Comparison of ENCODE assay signal across 18 cellular contexts in the genomic region with DNA sequence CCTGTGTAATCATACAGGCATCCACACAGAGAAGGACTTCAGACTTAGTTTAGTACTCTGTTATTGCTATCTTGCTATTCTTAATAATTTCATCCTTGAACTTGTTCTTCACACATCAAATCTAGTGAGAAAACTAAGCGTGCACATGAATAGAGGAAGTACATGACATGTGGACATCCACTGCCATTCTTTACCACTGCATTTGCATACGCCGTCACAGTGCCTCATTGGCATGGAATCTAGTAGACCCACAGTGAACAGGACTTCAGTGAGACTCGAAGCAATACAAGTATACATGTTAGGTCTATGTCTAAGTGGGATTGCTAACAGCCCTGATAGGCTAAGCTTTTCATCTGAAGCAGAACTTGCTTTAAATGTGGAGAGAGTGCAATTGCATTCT.
DNase-seq lines count a peak whose midpoint lies in the region; ATAC-seq, FAIRE-seq and TF ChIP-seq lines count a peak whose summit lies in the region.
"Had no signal": no experiment of that assay in that cellular context is flagged by ENCODE, and none has a peak within 500 bp of the region (broad histone marks: within the 10 kb centered on the region; RNA-seq: fewer than 3 reads in every experiment).

No MANE protein-coding gene starts in this region.

- CTCF ChIA-PET in HEK293 (lab: Yijun Ruan, JAX): interaction anchor here (1.3 kb wide), 1 partner anchor 11 kb away, joined by 5 read pairs; no protein-coding TSS in a partner anchor

- H3K9me3 ChIP-seq in HEK293 (ENCODE audit: control insufficient read depth, insufficient read depth, low read depth, low read length) (no peaks in the 10 kb centered on the region), spleen (no peaks in the 10 kb centered on the region), psoas muscle (no peaks in the 10 kb centered on the region), heart right ventricle (no peaks in the 10 kb centered on the region)
- H3K9me3 ChIP-seq: tibial artery had no signal

- ATAC-seq in GM19043 (IDR thresholded peaks at IDR 0.05; ENCODE audit: low read depth, unreplicated experiment) (peak; percentile 73), HG03280 (IDR thresholded peaks at IDR 0.05; ENCODE audit: unreplicated experiment) (peak; percentile 90), psoas muscle (no peak), heart right ventricle (no peak)
- ATAC-seq: activated naive CD4-positive, alpha-beta T cell treated with anti-CD3 and anti-CD28 coated beads, Interleukin-2, amount 50 U/mL, for 72 hours had no signal

- H3K36me3 ChIP-seq in HEK293 (ENCODE audit: control insufficient read depth in 2 of 2, insufficient read depth in 1 of 2, low read length in 2 of 2) (no peaks in the 10 kb centered on the region), spleen (no peaks in the 10 kb centered on the region), psoas muscle (ENCODE audit: insufficient read depth in 1 of 2, low read depth in 1 of 2) (no peaks in the 10 kb centered on the region), heart right ventricle (no peaks in the 10 kb centered on the region)
- H3K36me3 ChIP-seq: tibial artery had no signal

- intact Hi-C loops in spleen (cut with DNase I; ENCODE audit: low total_unique reads) (no loop called here), psoas muscle (cut with DNase I) (no loop called here), heart right ventricle (cut with DNase I) (no loop called here)

- TF ChIP-seq POLR2A in spleen (IDR thresholded peaks at IDR 0.05) (no peak), GM12892 (IDR thresholded peaks at IDR 0.05; ENCODE audit: low read depth, low read length) (no peak)

- peak; percentile 76 for DNase-seq in spleen
- DNase-seq in EL: no peak
- no peak for DNase-seq in GM12892 (ENCODE audit: insufficient read length)
- no peak for DNase-seq in psoas muscle
- DNase-seq in heart right ventricle: no peak
- DNase-seq: CD4-positive, alpha-beta T cell; erythroblast; hippocampal formation; NCI-H1105 treated with DMSO at 0.1 percent for 48 hours; NCI-H510A treated with DMSO at 0.1 percent for 48 hours; nucleus accumbens; tibial artery had no signal

- H3K4me1 ChIP-seq in HEK293 (ENCODE audit: control insufficient read depth, insufficient read depth, low read length): no peaks in the 10 kb centered on the region
- peaks cover 0 to 6% (median under 1%) of the 10 kb centered on the region in 6 donors for H3K4me1 ChIP-seq in spleen
- no peaks in the 10 kb centered on the region for H3K4me1 ChIP-seq in psoas muscle
- no peaks in the 10 kb centered on the region for H3K4me1 ChIP-seq in heart right ventricle
- H3K4me1 ChIP-seq: tibial artery had no signal

- WGBS in spleen, 5 donors: 59 to 70% (median 63%) methylated on average over 4 of the region's 4 CpGs
- WGBS in psoas muscle, 3 donors: 92 to 94% (median 92%) methylated on average over 4 of the region's 4 CpGs
- 91 to 92% methylated on average over 4 of the region's 4 CpGs for WGBS in heart right ventricle, 2 donors

- no peak overlapping the region for H3K4me3 ChIP-seq in HEK293 (ENCODE audit: low read depth, low read length)
- H3K4me3 ChIP-seq in spleen: no peak overlapping the region
- no peak overlapping the region for H3K4me3 ChIP-seq in psoas muscle
- H3K4me3 ChIP-seq in heart right ventricle: no peak overlapping the region
- H3K4me3 ChIP-seq: lung, tibial artery had no signal

- POLR2A ChIA-PET in HEK293 (lab: Yijun Ruan, JAX): no interaction called here

- FAIRE-seq in GM12892 (lab: Jason Lieb, UNC): no peak
- FAIRE-seq: TTC549 had no signal

- no peak for TF ChIP-seq CTCF in HEK293 (tag by site-specific recombination; IDR thresholded peaks at IDR 0.05)
- no peak for TF ChIP-seq CTCF in spleen (IDR thresholded peaks at IDR 0.05 in 8 of 11, conservative IDR thresholded peaks at IDR 0.05 in 3 of 11)
- TF ChIP-seq CTCF in psoas muscle (IDR thresholded peaks at IDR 0.05): no peak
- TF ChIP-seq CTCF in heart right ventricle (IDR thresholded peaks at IDR 0.05): no peak

- H3K27ac ChIP-seq in HEK293 (ENCODE audit: extremely low read depth, low read depth, low read length) (no peak overlapping the region), spleen (no peak overlapping the region), psoas muscle (no peak overlapping the region), heart right ventricle (no peak overlapping the region)
- H3K27ac ChIP-seq: tibial artery had no signal

- H3K27me3 ChIP-seq in spleen (replicated peaks in 1 of 7): no peaks in the 10 kb centered on the region
- peaks cover 0 to 2% (median 0%) of the 10 kb centered on the region in 3 donors for H3K27me3 ChIP-seq in psoas muscle (ENCODE audit: insufficient read depth in 3 of 3, low read length in 2 of 3)
- H3K27me3 ChIP-seq in heart right ventricle: no peaks in the 10 kb centered on the region
- H3K27me3 ChIP-seq: tibial artery had no signal

TF ChIP-seq in HEK293, 187 proteins besides CTCF, POLR2A, EP300 and RAD21:
- TF ChIP-seq ZNF248 (tag by site-specific recombination; IDR thresholded peaks at IDR 0.05) (no peak), ZFHX2 (tag by site-specific recombination; conservative IDR thresholded peaks at IDR 0.05) (no peak), ELK4 (IDR thresholded peaks at IDR 0.05; ENCODE audit: borderline replicate concordance, low read depth, low read length) (0 out of 2 replicates have a peak, but pooled peaks have one; percentile 29)
TF ChIP-seq in HEK293: peak in this region for 1.

Comparison
In these comparisons a context has a peak if more than half of its experiments do, and no peak if none do; other contexts are left out.
1. ATAC-seq: peak in GM19043 (single experiment) and HG03280 (single experiment); none in psoas muscle (0 of 4) and heart right ventricle (0 of 8).